In genomic region chr5:172423379-172424110, GRCh38 we compare ENCODE assay signal across 22 cellular contexts. TPM values are rescaled to one million over a fixed set of nuclear protein-coding genes. Genes with fewer than 3 reads are reported as not detected.
A peak's percentile ranks its signal among the peaks of the same experiment; 100 is the strongest.
DNase-seq lines count a peak whose midpoint lies in the region; ATAC-seq and TF ChIP-seq lines count a peak whose summit lies in the region.
"Had no signal": no experiment of that assay in that cellular context is flagged by ENCODE, and none has a peak within 500 bp of the region (broad histone marks: within the 10 kb centered on the region; RNA-seq: fewer than 3 reads in every experiment).

No MANE protein-coding gene starts in this region.

- peaks cover 49% of the 10 kb centered on the region for H3K36me3 Mint-ChIP-seq in endodermal cell (ENCODE audit: low read depth)
- H3K36me3 Mint-ChIP-seq in T-cell: no peaks in the 10 kb centered on the region
- H3K36me3 Mint-ChIP-seq: activated naive CD8-positive, alpha-beta T cell had no signal

- peak overlapping the region; percentile 15 for H3K9ac ChIP-seq in adipocyte (ENCODE audit: low read length)
- H3K9ac ChIP-seq in endodermal cell (ENCODE audit: extremely low read depth, low read length, poor library complexity, severe bottlenecking): no peak overlapping the region
- H3K9ac ChIP-seq: neural progenitor cell had no signal

- 95 to 96% methylated on average over 13 to 18 of the region's 20 CpGs for WGBS in endodermal cell (ENCODE audit: insufficient coverage in 1 of 2, insufficient read length in 1 of 2), 2 experiments
- WGBS in upper lobe of left lung, 2 donors: 92 to 93% methylated on average over 20 of the region's 20 CpGs

- peaks cover 13% of the 10 kb centered on the region for H4K20me1 ChIP-seq in osteoblast (ENCODE audit: insufficient read depth, low read length)

- no peak overlapping the region for H2AFZ ChIP-seq in osteoblast (ENCODE audit: low read length)
- H2AFZ ChIP-seq: neural progenitor cell had no signal

- H3K27ac ChIP-seq in endodermal cell (ENCODE audit: low read depth, low read length) (no peak overlapping the region), osteoblast (ENCODE audit: low read depth, low read length) (peak overlapping the region; percentile 59), upper lobe of left lung (peak overlapping the region in 3 of 4 donors; percentile 32 to 79 (median 75))
- H3K27ac ChIP-seq: foreskin keratinocyte, HL-60, neural progenitor cell had no signal

- H3K9me3 ChIP-seq in adipocyte (ENCODE audit: control insufficient read depth, low read length): no peaks in the 10 kb centered on the region
- no peaks in the 10 kb centered on the region for H3K9me3 ChIP-seq in endodermal cell (ENCODE audit: control insufficient read depth, low read length)
- H3K9me3 ChIP-seq in osteoblast (ENCODE audit: low read depth, low read length): no peaks in the 10 kb centered on the region
- H3K9me3 ChIP-seq in upper lobe of left lung: no peaks in the 10 kb centered on the region
- H3K9me3 ChIP-seq: HAP-1 had no signal

- H3K4me1 Mint-ChIP-seq in endodermal cell: peaks cover 2% of the 10 kb centered on the region
- H3K4me1 Mint-ChIP-seq in T-cell: peaks cover 0 to 2% (median 0%) of the 10 kb centered on the region in 3 donors

- H3K4me3 ChIP-seq in adipocyte (ENCODE audit: low read length): no peak overlapping the region
- no peak overlapping the region for H3K4me3 ChIP-seq in endodermal cell (ENCODE audit: low read length)
- no peak overlapping the region for H3K4me3 ChIP-seq in osteoblast (ENCODE audit: insufficient read depth, low read length)
- no peak overlapping the region for H3K4me3 ChIP-seq in upper lobe of left lung
- H3K4me3 ChIP-seq: GM12878, HAP-1, lung, neural progenitor cell had no signal

- TF ChIP-seq CTCF in endodermal cell (conservative IDR thresholded peaks at IDR 0.05) (no peak), osteoblast (IDR thresholded peaks at IDR 0.05; ENCODE audit: extremely low read depth, low read depth, low read length) (no peak), upper lobe of left lung (IDR thresholded peaks at IDR 0.05) (no peak)

- POLR2A ChIA-PET in T-cell (lab: Charles Lee): interaction anchor here in 1 of 2 donors (0.6 kb wide), 1 partner anchor 12 kb away, joined by 4 read pairs; no protein-coding TSS in a partner anchor

- H3K27ac Mint-ChIP-seq in endodermal cell: peak overlapping the region; percentile 30
- no peak overlapping the region for H3K27ac Mint-ChIP-seq in T-cell
- H3K27ac Mint-ChIP-seq: activated naive CD8-positive, alpha-beta T cell; activated T-helper 2 cell treated with anti-CD3 and anti-CD28 coated beads, Interferon-gamma antibody, Interleukin-2, Interleukin-4, amounts not matched to agents 10 μg/mL and 5 μg/mL and 100 μg/mL, durations not matched to agents 14 hours and 24 hours and 36 hours had no signal

- no peaks in the 10 kb centered on the region for H3K27me3 Mint-ChIP-seq in endodermal cell (ENCODE audit: insufficient read depth)
- peaks cover 6 to 7% of the 10 kb centered on the region in 2 donors for H3K27me3 Mint-ChIP-seq in T-cell
- H3K27me3 Mint-ChIP-seq: activated naive CD8-positive, alpha-beta T cell had no signal

- H3K4me2 ChIP-seq in osteoblast (ENCODE audit: insufficient read depth, low read length): no peak overlapping the region
- H3K4me2 ChIP-seq: neural progenitor cell had no signal

- ATAC-seq in upper lobe of left lung (ENCODE audit: low FRiP score in 2 of 2): no peak
- no peak for ATAC-seq in T-cell (replicated peaks in 1 of 4)
- ATAC-seq: foreskin keratinocyte, GM12878 had no signal

- CTCF ChIA-PET in T-cell (lab: Charles Lee): no interaction called here

- H3K9me3 Mint-ChIP-seq in endodermal cell: no peaks in the 10 kb centered on the region
- H3K9me3 Mint-ChIP-seq in T-cell: no peaks in the 10 kb centered on the region
- H3K9me3 Mint-ChIP-seq: activated T-helper 2 cell treated with anti-CD3 and anti-CD28 coated beads, Interferon-gamma antibody, Interleukin-2, Interleukin-4, amounts not matched to agents 10 μg/mL and 5 μg/mL and 100 μg/mL, durations not matched to agents 14 hours and 24 hours and 36 hours; neural progenitor cell had no signal

- H3K4me1 ChIP-seq in adipocyte (ENCODE audit: control insufficient read depth, insufficient read depth, low read length) (peaks cover 82% of the 10 kb centered on the region), endodermal cell (ENCODE audit: control insufficient read depth, insufficient read depth, low read length) (no peaks in the 10 kb centered on the region), osteoblast (ENCODE audit: insufficient read depth, low read length) (peaks cover 46% of the 10 kb centered on the region), upper lobe of left lung (peaks cover 35 to 44% (median 39%) of the 10 kb centered on the region in 4 donors)
- H3K4me1 ChIP-seq: HAP-1 had no signal

- no peaks in the 10 kb centered on the region for H3K27me3 ChIP-seq in adipocyte (replicated peaks; ENCODE audit: control insufficient read depth, insufficient read depth, low read length)
- no peaks in the 10 kb centered on the region for H3K27me3 ChIP-seq in endodermal cell (ENCODE audit: control insufficient read depth, insufficient read depth, low read length, poor library complexity, severe bottlenecking)
- H3K27me3 ChIP-seq in osteoblast (ENCODE audit: insufficient read depth, low read length): no peaks in the 10 kb centered on the region
- no peaks in the 10 kb centered on the region for H3K27me3 ChIP-seq in upper lobe of left lung
- H3K27me3 ChIP-seq: foreskin keratinocyte, neural progenitor cell had no signal

- no peak overlapping the region for H3K4me3 Mint-ChIP-seq in endodermal cell
- H3K4me3 Mint-ChIP-seq in T-cell: no peak overlapping the region
- H3K4me3 Mint-ChIP-seq: activated naive CD8-positive, alpha-beta T cell; CD14-positive monocyte; neural progenitor cell had no signal

- TF ChIP-seq POLR2A in upper lobe of left lung (IDR thresholded peaks at IDR 0.05) (no peak), erythroblast (IDR thresholded peaks at IDR 0.05; ENCODE audit: low read length) (no peak)

- DNase-seq in adipocyte (ENCODE audit: low read depth) (no peak), endodermal cell (no peak), osteoblast (ENCODE audit: insufficient read length, low spot score, missing footprints) (no peak), upper lobe of left lung (peak in 1 of 2 donors; percentile 63), erythroblast (lab: John Stamatoyannopoulos, UW) (no peak), T-cell (no peak), globus pallidus (ENCODE audit: low spot score) (no peak)
- DNase-seq: Calu3; foreskin keratinocyte; NCI-H2081; NCI-H345; NCI-H82; stimulated activated CD8-positive, alpha-beta memory T cell treated with anti-CD3 and anti-CD28 coated beads, Interleukin-4, amount 100 ng/mL, for 48 hours; T1000 had no signal

- peaks cover 86% of the 10 kb centered on the region for H3K79me2 ChIP-seq in osteoblast (ENCODE audit: insufficient read depth, low read length)

- no peak for TF ChIP-seq EP300 in upper lobe of left lung (IDR thresholded peaks at IDR 0.05)

- peaks cover 15% of the 10 kb centered on the region for H3K36me3 ChIP-seq in adipocyte (ENCODE audit: control insufficient read depth, insufficient read depth, low read length, severe bottlenecking)
- peaks cover 54% of the 10 kb centered on the region for H3K36me3 ChIP-seq in endodermal cell (ENCODE audit: control insufficient read depth, insufficient read depth, low read length)
- H3K36me3 ChIP-seq in osteoblast (ENCODE audit: insufficient read depth, low read length): peaks cover 32% of the 10 kb centered on the region
- no peaks in the 10 kb centered on the region for H3K36me3 ChIP-seq in upper lobe of left lung
- H3K36me3 ChIP-seq: neural progenitor cell had no signal

RNA-seq across cellular contexts. Expression of gene SH3PXD2B, which starts 30.8 kb away (rescaled TPM):
- 10 to 100 TPM; 62.2 to 74.9 TPM for total RNA-seq in endodermal cell
- polyA plus RNA-seq in endodermal cell (2013, experiment 1 of 2): 46.2 TPM
- polyA plus RNA-seq in endodermal cell (2013, experiment 2 of 2): 45.0 TPM
- total RNA-seq in osteoblast: 58.3 and 59.2 TPM in 2 replicates
- 10 to 100 TPM; 17.1 to 55.5 (median 43.2) TPM for total RNA-seq in upper lobe of left lung
- under 1 TPM; 0.15 to 0.69 (median 0.38) TPM for total RNA-seq in T-cell

Comparison
In these comparisons a context has a peak if more than half of its experiments do, and no peak if none do; other contexts are left out.
1. RNA of gene SH3PXD2B, which starts 30.8 kb away (total RNA-seq): 62.2 to 74.9 TPM in endodermal cell, 58.3 to 59.2 TPM in osteoblast and 17.1 to 55.5 TPM in upper lobe of left lung; 0.15 to 0.69 TPM in T-cell; every median in the first group is over 10 times any median in the second.